In genomic region chr2:113155331-113155730, GRCh38 we compare ENCODE assay signal across 27 cellular contexts. TPM values are rescaled to one million over a fixed set of nuclear protein-coding genes. Genes with fewer than 3 reads are reported as not detected.
"Had no signal": no experiment of that assay in that cellular context is flagged by ENCODE, and none has a peak within 500 bp of the region (broad histone marks: within the 10 kb centered on the region; RNA-seq: fewer than 3 reads in every experiment).

No MANE protein-coding gene starts in this region.

- ATAC-seq: effector memory CD8-positive, alpha-beta T cell; gastroesophageal sphincter; lower lobe of right lung; natural killer cell; psoas muscle; sciatic nerve; stimulated activated memory B cell treated with anti-CD40 and anti-IgM and Interleukin-4, amounts not matched to agents 10 μg/mL and 1 μg/mL and 100 μg/mL, for 72 hours; stimulated activated naive CD8-positive, alpha-beta T cell treated with anti-CD3 and anti-CD28 coated beads, Interleukin-15, amount 100 ng/mL, for 72 hours had no signal

- H3K9me3 Mint-ChIP-seq: effector memory CD8-positive, alpha-beta T cell; memory B cell; mesothelial cell of epicardium; natural killer cell; stimulated activated memory B cell treated with anti-CD40 and anti-IgM and Interleukin-4, amounts not matched to agents 10 μg/mL and 1 μg/mL and 100 μg/mL, for 72 hours; stimulated activated naive CD8-positive, alpha-beta T cell treated with anti-CD3 and anti-CD28 coated beads, Interleukin-15, amount 100 ng/mL, for 72 hours had no signal

- H3K27ac Mint-ChIP-seq: effector memory CD8-positive, alpha-beta T cell; memory B cell; mesothelial cell of epicardium; natural killer cell; stimulated activated memory B cell treated with anti-CD40 and anti-IgM and Interleukin-4, amounts not matched to agents 10 μg/mL and 1 μg/mL and 100 μg/mL, for 72 hours; stimulated activated naive CD8-positive, alpha-beta T cell treated with anti-CD3 and anti-CD28 coated beads, Interleukin-15, amount 100 ng/mL, for 72 hours had no signal

- DNase-seq: cerebellar nuclear complex; effector memory CD8-positive, alpha-beta T cell; esophagus squamous epithelium; foreskin fibroblast; glutamatergic neuron; left ventricle myocardium inferior; lower lobe of right lung; natural killer cell; occipital lobe; psoas muscle; retina; spleen; stimulated activated CD4-positive, alpha-beta T cell treated with anti-CD3 and anti-CD28 coated beads, Interleukin-15, amount 100 ng/mL, for 24 hours; stimulated activated CD4-positive, alpha-beta T cell treated with anti-CD3 and anti-CD28 coated beads, Interleukin-1b, Interleukin-23, amount 100 ng/mL, for 48 hours; stimulated activated CD4-positive, alpha-beta T cell treated with anti-CD3 and anti-CD28 coated beads, Interleukin-4, amount 100 ng/mL, for 24 hours; stimulated activated naive CD8-positive, alpha-beta T cell treated with anti-CD3 and anti-CD28 coated beads, Interleukin-15, amount 100 ng/mL, for 72 hours; testis had no signal

- H3K36me3 Mint-ChIP-seq: memory B cell; mesothelial cell of epicardium; natural killer cell; stimulated activated memory B cell treated with anti-CD40 and anti-IgM and Interleukin-4, amounts not matched to agents 10 μg/mL and 1 μg/mL and 100 μg/mL, for 72 hours had no signal

- H3K4me3 Mint-ChIP-seq: effector memory CD8-positive, alpha-beta T cell; memory B cell; mesothelial cell of epicardium; natural killer cell; stimulated activated memory B cell treated with anti-CD40 and anti-IgM and Interleukin-4, amounts not matched to agents 10 μg/mL and 1 μg/mL and 100 μg/mL, for 72 hours; stimulated activated naive CD8-positive, alpha-beta T cell treated with anti-CD3 and anti-CD28 coated beads, Interleukin-15, amount 100 ng/mL, for 72 hours had no signal

- H3K27ac ChIP-seq: dorsolateral prefrontal cortex, esophagus squamous epithelium, gastroesophageal sphincter, left ventricle myocardium inferior, lower lobe of right lung, parathyroid adenoma, psoas muscle, spleen, testis, tibial nerve had no signal

- H3K27me3 Mint-ChIP-seq: effector memory CD8-positive, alpha-beta T cell; memory B cell; stimulated activated memory B cell treated with anti-CD40 and anti-IgM and Interleukin-4, amounts not matched to agents 10 μg/mL and 1 μg/mL and 100 μg/mL, for 72 hours; stimulated activated naive CD8-positive, alpha-beta T cell treated with anti-CD3 and anti-CD28 coated beads, Interleukin-15, amount 100 ng/mL, for 72 hours had no signal

RNA-seq across cellular contexts. Expression of gene IL1RN, which starts 27.9 kb away (rescaled TPM):
- total RNA-seq: mesothelial cell of epicardium, myocyte, occipital lobe, skeletal muscle tissue had no signal
